Comparison of ENCODE assay signal across 34 cellular contexts in genomic region chr1:2022063-2022770, GRCh38. TPM values are rescaled to one million over a fixed set of nuclear protein-coding genes. Genes with fewer than 3 reads are reported as not detected.
"Had no signal": no experiment of that assay in that cellular context is flagged by ENCODE, and none has a peak within 500 bp of the region (broad histone marks: within the 10 kb centered on the region; RNA-seq: fewer than 3 reads in every experiment).

No MANE protein-coding gene starts in this region.

- ATAC-seq: activated CD4-positive, CD25-positive, alpha-beta regulatory T cell treated with anti-CD3 and anti-CD28 coated beads, Interleukin-2, amount 50 U/mL, for 24 hours; activated CD8-positive, alpha-beta memory T cell treated with anti-CD3 and anti-CD28 coated beads, Interleukin-2, amount 10 ng/mL, durations not matched to agents 7 days and 5 days; activated CD8-positive, alpha-beta T cell treated with anti-CD3 and anti-CD28 coated beads, Interleukin-2, amount 10 ng/mL, durations not matched to agents 7 days and 5 days; activated naive CD4-positive, alpha-beta T cell treated with anti-CD3 and anti-CD28 coated beads, Interleukin-2, amount 50 U/mL, for 72 hours; activated T-cell treated with anti-CD3 and anti-CD28 coated beads, Interleukin-2, amount 50 U/mL, for 72 hours; gastroesophageal sphincter; heart right ventricle; T-helper 17 cell had no signal

- H3K36me3 ChIP-seq: esophagus squamous epithelium, gastroesophageal sphincter, heart right ventricle, WERI-Rb-1 had no signal

- DNase-seq: activated B cell treated with CpG ODN at 0.5 μM for 24 hours; activated CD4-positive, alpha-beta memory T cell treated with anti-CD3 and anti-CD28 coated beads for 36 hours; activated CD4-positive, alpha-beta T cell treated with anti-CD3 and anti-CD28 coated beads, Interleukin-2, amount 10 ng/mL, durations not matched to agents 24 days and 14 days; activated CD8-positive, alpha-beta memory T cell treated with anti-CD3 and anti-CD28 coated beads, Interleukin-2, amount 10 ng/mL, durations not matched to agents 7 days and 5 days; activated CD8-positive, alpha-beta memory T cell treated with anti-CD3 and anti-CD28 coated beads, Interleukin-2, amount 50 U/mL, for 4 hours; activated CD8-positive, alpha-beta T cell treated with anti-CD3 and anti-CD28 coated beads, Interleukin-2, amount 10 ng/mL, durations not matched to agents 7 days and 5 days; activated gamma-delta T cell; activated naive CD4-positive, alpha-beta T cell; activated naive CD4-positive, alpha-beta T cell treated with anti-CD3 and anti-CD28 coated beads, Interleukin-2, amount 10 ng/mL, durations not matched to agents 7 days and 5 days; activated naive CD8-positive, alpha-beta T cell treated with anti-CD3 and anti-CD28 coated beads, Interleukin-2, amount 10 ng/mL, durations not matched to agents 7 days and 5 days; activated T-cell treated with anti-CD3 and anti-CD28 coated beads, Interleukin-2, amount 50 U/mL, for 1 hour; activated T-cell treated with anti-CD3 and anti-CD28 coated beads, Interleukin-2, amount 50 U/mL, for 72 hours; central memory CD4-positive, alpha-beta T cell; cortex of kidney; dermis blood vessel endothelial cell; effector CD8-positive, alpha-beta T cell; esophagus squamous epithelium; foreskin melanocyte; heart right ventricle; SW 1271; T-helper 1 cell; T-helper 17 cell; T1000; WERI-Rb-1 had no signal

- H3K4me3 ChIP-seq: esophagus squamous epithelium, gastroesophageal sphincter, heart right ventricle had no signal

- H3K9me3 ChIP-seq: esophagus squamous epithelium, gastroesophageal sphincter, heart right ventricle had no signal

- H3K27ac ChIP-seq: epithelial cell of prostate, esophagus squamous epithelium, gastroesophageal sphincter, heart right ventricle, WERI-Rb-1 had no signal

RNA-seq across cellular contexts. Expression of gene GABRD, which starts 3.1 kb away (rescaled TPM):
- total RNA-seq: activated B cell treated with CpG ODN at 0.5 μM for 24 hours; activated CD4-positive, alpha-beta memory T cell treated with anti-CD3 and anti-CD28 coated beads for 36 hours; activated CD4-positive, alpha-beta T cell treated with anti-CD3 and anti-CD28 coated beads, Interleukin-2, amount 10 ng/mL, durations not matched to agents 24 days and 14 days; activated CD8-positive, alpha-beta memory T cell treated with anti-CD3 and anti-CD28 coated beads for 36 hours; activated CD8-positive, alpha-beta memory T cell treated with anti-CD3 and anti-CD28 coated beads, Interleukin-2, amount 10 ng/mL, durations not matched to agents 7 days and 5 days; activated CD8-positive, alpha-beta T cell treated with anti-CD3 and anti-CD28 coated beads, Interleukin-2, amount 10 ng/mL, durations not matched to agents 7 days and 5 days; activated naive CD4-positive, alpha-beta T cell treated with anti-CD3 and anti-CD28 coated beads, Interleukin-2, amount 50 U/mL, for 72 hours; activated naive CD8-positive, alpha-beta T cell treated with anti-CD3 and anti-CD28 coated beads, Interleukin-2, amount 10 ng/mL, durations not matched to agents 7 days and 5 days; activated T-cell treated with anti-CD3 and anti-CD28 coated beads, Interleukin-2, amount 50 U/mL, for 72 hours; astrocyte; endothelial cell of umbilical vein; fibroblast of lung; fibroblast of villous mesenchyme; glomerular endothelial cell had no signal

RNA-seq across cellular contexts. Expression of gene CFAP74, which starts 18.6 kb away (rescaled TPM):
- total RNA-seq: activated B cell treated with CpG ODN at 0.5 μM for 24 hours; activated CD4-positive, alpha-beta memory T cell treated with anti-CD3 and anti-CD28 coated beads for 36 hours; activated CD4-positive, alpha-beta T cell treated with anti-CD3 and anti-CD28 coated beads, Interleukin-2, amount 10 ng/mL, durations not matched to agents 24 days and 14 days; activated CD8-positive, alpha-beta memory T cell treated with anti-CD3 and anti-CD28 coated beads for 36 hours; activated CD8-positive, alpha-beta memory T cell treated with anti-CD3 and anti-CD28 coated beads, Interleukin-2, amount 10 ng/mL, durations not matched to agents 7 days and 5 days; activated CD8-positive, alpha-beta T cell treated with anti-CD3 and anti-CD28 coated beads, Interleukin-2, amount 10 ng/mL, durations not matched to agents 7 days and 5 days; activated naive CD4-positive, alpha-beta T cell treated with anti-CD3 and anti-CD28 coated beads, Interleukin-2, amount 50 U/mL, for 72 hours; activated naive CD8-positive, alpha-beta T cell treated with anti-CD3 and anti-CD28 coated beads, Interleukin-2, amount 10 ng/mL, durations not matched to agents 7 days and 5 days; activated T-cell treated with anti-CD3 and anti-CD28 coated beads, Interleukin-2, amount 50 U/mL, for 72 hours; astrocyte; dermis blood vessel endothelial cell; endothelial cell of umbilical vein; esophagus squamous epithelium; fibroblast of lung; fibroblast of villous mesenchyme; glomerular endothelial cell; heart right ventricle; T-helper 17 cell had no signal
